Comparison of ENCODE assay signal across 9 cellular contexts in the genomic region with DNA sequence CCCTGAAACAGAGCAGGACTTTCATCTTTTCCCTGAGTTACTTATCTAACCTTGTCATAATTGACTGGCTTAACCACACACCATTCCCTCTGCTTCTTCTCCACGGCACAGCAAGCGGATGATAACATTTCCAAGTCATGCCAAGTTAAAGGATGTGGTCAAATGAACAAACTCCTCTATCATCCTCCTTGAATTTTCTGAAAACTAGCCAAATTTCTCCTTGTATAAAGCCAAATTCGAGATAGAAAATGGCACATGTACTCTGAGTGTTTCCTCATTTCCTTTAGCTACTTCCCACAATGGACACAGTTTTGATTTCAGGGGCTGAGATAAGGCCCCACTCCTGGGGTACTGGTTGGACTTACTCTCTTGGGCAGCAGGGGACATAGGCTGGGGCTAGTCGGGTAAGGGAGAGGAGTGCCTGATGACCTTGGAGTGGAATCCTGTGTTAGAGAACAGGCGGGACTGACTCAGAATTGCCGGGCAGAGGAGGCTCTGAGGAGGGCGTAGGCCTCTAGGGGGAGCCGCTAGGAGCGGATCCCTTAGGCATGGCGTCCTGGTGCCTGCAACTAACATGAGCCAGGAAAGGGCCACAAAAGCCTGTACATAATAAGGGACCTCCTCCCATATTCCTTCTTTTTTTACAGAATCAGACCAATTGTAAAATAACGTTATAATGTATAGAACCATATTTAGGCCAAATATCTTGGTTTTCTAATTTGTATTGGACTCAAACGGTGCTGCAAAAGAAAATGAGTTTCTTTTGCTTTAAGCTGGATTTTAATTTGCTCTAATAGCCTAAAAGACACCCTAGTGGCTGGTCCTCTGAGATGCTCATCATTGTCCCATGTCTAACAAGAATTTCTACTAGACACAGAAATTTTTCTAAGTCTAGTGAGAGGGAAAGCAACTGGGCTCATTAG. TPM values are rescaled to one million over a fixed set of nuclear protein-coding genes. Genes with fewer than 3 reads are reported as not detected.
DNase-seq lines count a peak whose midpoint lies in the region; ATAC-seq, FAIRE-seq and TF ChIP-seq lines count a peak whose summit lies in the region.
"Had no signal": no experiment of that assay in that cellular context is flagged by ENCODE, and none has a peak within 500 bp of the region (broad histone marks: within the 10 kb centered on the region; RNA-seq: fewer than 3 reads in every experiment).

No MANE protein-coding gene starts in this region.

- no peak overlapping the region for H3K27ac Mint-ChIP-seq in neural progenitor cell
- H3K27ac Mint-ChIP-seq in naive thymus-derived CD4-positive, alpha-beta T cell = no peak overlapping the region

- H3K9me2 ChIP-seq in MM.1S (replicated peaks; ENCODE audit: insufficient read depth, low read length) = no peaks in the 10 kb centered on the region

- no peak for TF ChIP-seq POLR2A in H1 (IDR thresholded peaks at IDR 0.05; ENCODE audit: control extremely low read depth in 1 of 2, low read depth in 2 of 2, low read length in 2 of 2)

- intact Hi-C loops in naive thymus-derived CD4-positive, alpha-beta T cell (cut with micrococcal nuclease) = no loop called here

- H2BK20ac ChIP-seq in H1 (ENCODE audit: low read length) = no peak overlapping the region

- H3K27me3 ChIP-seq in MM.1S (replicated peaks; ENCODE audit: insufficient read depth, low read length) = no peaks in the 10 kb centered on the region
- H3K27me3 ChIP-seq in H1 (replicated peaks in 1 of 4; ENCODE audit: control insufficient read depth in 3 of 4, extremely low read depth in 1 of 4, insufficient read depth in 3 of 4, low read length in 3 of 4) = no peaks in the 10 kb centered on the region
- H3K27me3 ChIP-seq in neural progenitor cell = no peaks in the 10 kb centered on the region
- H3K27me3 ChIP-seq in naive thymus-derived CD4-positive, alpha-beta T cell (ENCODE audit: control insufficient read depth in 2 of 2, insufficient read depth in 2 of 2, low read length in 2 of 2) = no peaks in the 10 kb centered on the region

- no peak overlapping the region for H4K91ac ChIP-seq in H1 (replicated peaks; ENCODE audit: insufficient read length, low read length)

- CTCF ChIA-PET in H1 (lab: Charles Lee; ENCODE audit: partially characterized antibody) = interaction anchor here (0.6 to 2.5 kb wide), 13 partner anchors 11 to 309 kb away, joined by 3 to 9 read pairs (median 4); no protein-coding TSS in a partner anchor
- CTCF ChIA-PET in naive thymus-derived CD4-positive, alpha-beta T cell (lab: Charles Lee) = no interaction called here

- H3K4ac ChIP-seq in H1 (replicated peaks; ENCODE audit: insufficient read length, low read depth, low read length) = no peak overlapping the region

- H3K36me3 Mint-ChIP-seq in neural progenitor cell = peaks cover 2% of the 10 kb centered on the region
- H3K36me3 Mint-ChIP-seq in naive thymus-derived CD4-positive, alpha-beta T cell = peaks cover 0 to 7% (median 3%) of the 10 kb centered on the region in 5 donors

- no peak overlapping the region for H2BK15ac ChIP-seq in H1 (ENCODE audit: low read length)

- peaks cover 16% of the 10 kb centered on the region for H3K9me3 Mint-ChIP-seq in neural progenitor cell
- peaks cover 0 to 22% (median 6%) of the 10 kb centered on the region in 11 donors for H3K9me3 Mint-ChIP-seq in naive thymus-derived CD4-positive, alpha-beta T cell

- H3K4me3 ChIP-seq in MM.1S (ENCODE audit: low read length) (no peak overlapping the region), H1 (ENCODE audit: extremely low read depth in 1 of 4, insufficient read depth in 2 of 4, low read depth in 3 of 4, low read length in 4 of 4) (no peak overlapping the region), neural progenitor cell (no peak overlapping the region)
- no peak overlapping the region for H3K4me3 ChIP-seq in naive thymus-derived CD4-positive, alpha-beta T cell (ENCODE audit: low read length)

- TF ChIP-seq RAD21 in H1 (IDR thresholded peaks at IDR 0.05 in 1 of 2, conservative IDR thresholded peaks at IDR 0.05 in 1 of 2; ENCODE audit: low read depth in 2 of 2, low read length in 2 of 2) = peak; percentile 57 to 64

- TF ChIP-seq CTCF in MM.1S (IDR thresholded peaks at IDR 0.05; ENCODE audit: low read length) = peak; percentile 16
- peak; percentile 72 to 86 (median 84) for TF ChIP-seq CTCF in H1 (IDR thresholded peaks at IDR 0.05; ENCODE audit: control extremely low read depth in 1 of 3, insufficient read depth in 1 of 3, low read depth in 1 of 3, low read length in 3 of 3)
- TF ChIP-seq CTCF in neural progenitor cell (IDR thresholded peaks at IDR 0.05) = peak; percentile 71

- peak; percentile 31 for FAIRE-seq in G401.6 (lab: Jason Lieb, UNC)
- FAIRE-seq in H1 (lab: Jason Lieb, UNC) = peak; percentile 90

- H3K56ac ChIP-seq in H1 (replicated peaks; ENCODE audit: insufficient read length, low read depth, low read length) = no peak overlapping the region

- POLR2A ChIA-PET in H1 (lab: Charles Lee; ENCODE audit: partially characterized antibody) = no interaction called here
- POLR2A ChIA-PET in naive thymus-derived CD4-positive, alpha-beta T cell (lab: Charles Lee) = interaction anchor here (0.6 kb wide), 1 partner anchor 155 kb away, joined by 3 read pairs; no protein-coding TSS in a partner anchor

- H3K36me3 ChIP-seq in MM.1S (replicated peaks; ENCODE audit: insufficient read depth, low read length) (no peaks in the 10 kb centered on the region), H1 (ENCODE audit: control insufficient read depth in 2 of 4, insufficient read depth in 4 of 4, low read length in 3 of 4) (no peaks in the 10 kb centered on the region), neural progenitor cell (no peaks in the 10 kb centered on the region)
- H3K36me3 ChIP-seq in naive thymus-derived CD4-positive, alpha-beta T cell (ENCODE audit: control insufficient read depth in 2 of 3, insufficient read depth in 3 of 3, low read length in 3 of 3) = no peaks in the 10 kb centered on the region

- WGBS in H1 (ENCODE audit: extremely low coverage in 1 of 2, insufficient coverage in 1 of 2, insufficient read length in 1 of 2, insufficient replicate concordance in 2 of 2, low coverage in 1 of 2, low lambda C conversion rate in 2 of 2, missing lambda C conversion rate in 1 of 2), 2 experiments = 39% methylated on average over 12 of the region's 12 CpGs; no CpG with 5 or more reads in 1 of the 2 experiments

- H3K9me3 ChIP-seq in MM.1S (replicated peaks; ENCODE audit: insufficient read depth, low read length) (no peaks in the 10 kb centered on the region), H1 (ENCODE audit: insufficient read depth in 2 of 2, low read depth in 1 of 2, low read length in 1 of 2) (peaks cover 7 to 10% of the 10 kb centered on the region in 2 experiments), neural progenitor cell (ENCODE audit: low read depth) (no peaks in the 10 kb centered on the region)
- H3K9me3 ChIP-seq in naive thymus-derived CD4-positive, alpha-beta T cell (ENCODE audit: control insufficient read depth in 2 of 3, low read length in 3 of 3) = peaks cover 0 to 4% (median 0%) of the 10 kb centered on the region in 3 experiments

- no peak overlapping the region for H3K4me3 Mint-ChIP-seq in neural progenitor cell
- H3K4me3 Mint-ChIP-seq in naive thymus-derived CD4-positive, alpha-beta T cell = no peak overlapping the region

- no peak overlapping the region for H2BK120ac ChIP-seq in H1 (replicated peaks; ENCODE audit: low read depth, low read length)

- H3F3A ChIP-seq in MM.1S (ENCODE audit: insufficient read depth, low read length) (no peaks in the 10 kb centered on the region), neural progenitor cell (ENCODE audit: low read depth) (no peaks in the 10 kb centered on the region)

- H2BK5ac ChIP-seq in H1 (ENCODE audit: low read depth, low read length) = no peak overlapping the region

- H2BK12ac ChIP-seq in H1 (ENCODE audit: low read depth, low read length) = no peak overlapping the region

- H3K4me2 ChIP-seq in MM.1S (ENCODE audit: low read depth, low read length) = no peak overlapping the region
- H3K4me2 ChIP-seq in H1 (ENCODE audit: insufficient read depth in 1 of 2, low read depth in 2 of 2, low read length in 2 of 2) = no peak overlapping the region
- H3K4me2 ChIP-seq in neural progenitor cell = no peak overlapping the region
- H3K4me2 ChIP-seq: KMS-11 had no signal

- H3K4me1 ChIP-seq in MM.1S (ENCODE audit: low read length) (no peaks in the 10 kb centered on the region), H1 (replicated peaks in 1 of 4; ENCODE audit: control insufficient read depth in 3 of 4, insufficient read depth in 4 of 4, low read length in 3 of 4) (peaks cover 0 to 3% (median 0%) of the 10 kb centered on the region in 4 experiments; a peak in 1 of 7 replicates), neural progenitor cell (no peaks in the 10 kb centered on the region)
- H3K4me1 ChIP-seq in naive thymus-derived CD4-positive, alpha-beta T cell (ENCODE audit: control insufficient read depth in 2 of 2, insufficient read depth in 2 of 2, low read length in 2 of 2) = no peaks in the 10 kb centered on the region

- H3K18ac ChIP-seq in H1 (ENCODE audit: extremely low read depth, low read length) = no peak overlapping the region

- no peak overlapping the region for H3K14ac ChIP-seq in H1 (ENCODE audit: insufficient read length)

- H4K8ac ChIP-seq in H1 (ENCODE audit: extremely low read depth, insufficient read depth, low read length) = no peak overlapping the region

- H4K20me1 ChIP-seq in MM.1S (ENCODE audit: insufficient read depth, low read length) (no peaks in the 10 kb centered on the region), H1 (replicated peaks in 1 of 2; ENCODE audit: control insufficient read depth in 1 of 2, insufficient read depth in 2 of 2, low read length in 2 of 2) (no peaks in the 10 kb centered on the region), neural progenitor cell (ENCODE audit: low read depth) (no peaks in the 10 kb centered on the region)

- peaks cover 7% of the 10 kb centered on the region for H3K4me1 Mint-ChIP-seq in neural progenitor cell
- no peaks in the 10 kb centered on the region for H3K4me1 Mint-ChIP-seq in naive thymus-derived CD4-positive, alpha-beta T cell

- no peaks in the 10 kb centered on the region for H3K79me1 ChIP-seq in H1 (ENCODE audit: low read depth, low read length)

- no peak overlapping the region for H3K23ac ChIP-seq in H1 (ENCODE audit: insufficient read length)

- H3K23me2 ChIP-seq in H1 (ENCODE audit: low read depth, low read length) = no peaks in the 10 kb centered on the region

- ATAC-seq in HG03565 (IDR thresholded peaks at IDR 0.05; ENCODE audit: unreplicated experiment) = no peak
- no peak for ATAC-seq in naive thymus-derived CD4-positive, alpha-beta T cell

- H2AK5ac ChIP-seq in H1 (ENCODE audit: low read depth, low read length) = no peak overlapping the region

- H3K27ac ChIP-seq in MM.1S (ENCODE audit: low read length) (no peak overlapping the region), H1 (ENCODE audit: low read depth, low read length) (no peak overlapping the region), neural progenitor cell (no peak overlapping the region)
- no peak overlapping the region for H3K27ac ChIP-seq in naive thymus-derived CD4-positive, alpha-beta T cell (ENCODE audit: low read depth, low read length)
- H3K27ac ChIP-seq: KMS-11 had no signal

- H3K79me2 ChIP-seq in MM.1S (ENCODE audit: low read length) = no peaks in the 10 kb centered on the region
- no peaks in the 10 kb centered on the region for H3K79me2 ChIP-seq in H1 (ENCODE audit: control insufficient read depth in 1 of 2, insufficient read depth in 2 of 2, low read length in 2 of 2)
- no peaks in the 10 kb centered on the region for H3K79me2 ChIP-seq in neural progenitor cell (ENCODE audit: low read depth)

- DNase-seq in MM.1S (no peak), H1 (ENCODE audit: low read depth in 1 of 2, low spot score in 2 of 2) (peak; percentile 53 to 78), neural progenitor cell (ENCODE audit: low spot score) (peak; percentile 77), hippocampal formation (lab: John Stamatoyannopoulos, UW) (no peak), epidermal melanocyte (ENCODE audit: insufficient read length, low spot score) (no peak)
- no peak for DNase-seq in naive thymus-derived CD4-positive, alpha-beta T cell

- no peaks in the 10 kb centered on the region for H3K27me3 Mint-ChIP-seq in neural progenitor cell (ENCODE audit: insufficient read depth, low read depth)
- peaks cover 10 to 37% (median 28%) of the 10 kb centered on the region in 5 donors for H3K27me3 Mint-ChIP-seq in naive thymus-derived CD4-positive, alpha-beta T cell

- no peak for TF ChIP-seq EP300 in H1 (IDR thresholded peaks at IDR 0.05; ENCODE audit: borderline replicate concordance in 1 of 2, low read depth in 2 of 2, low read length in 2 of 2)

- no peak overlapping the region for H2AFZ ChIP-seq in MM.1S (ENCODE audit: low read length)
- peak overlapping the region; percentile 92 for H2AFZ ChIP-seq in H1 (ENCODE audit: low read length)
- peak overlapping the region; percentile 67 for H2AFZ ChIP-seq in neural progenitor cell (replicated peaks)

- H4K5ac ChIP-seq in H1 (ENCODE audit: insufficient read length, low read depth, low read length) = no peak overlapping the region

- H3K9ac ChIP-seq in MM.1S (ENCODE audit: low read length) = no peak overlapping the region
- no peak overlapping the region for H3K9ac ChIP-seq in H1 (replicated peaks in 1 of 4; ENCODE audit: extremely low read depth in 1 of 4, low read depth in 3 of 4, low read length in 3 of 4)
- H3K9ac ChIP-seq in neural progenitor cell = no peak overlapping the region
- H3K9ac ChIP-seq: KMS-11 had no signal

RNA-seq across cellular contexts. Expression of a gene that starts 20.4 kb away (rescaled TPM):
- 42.0 and 42.6 TPM in 2 replicates for total RNA-seq in H1 (2021; fragmentation: NEBNext Ultra II Directional; extraction: Animal tissue kit (Norgen Biotek cat#: 25700))
- 26.3 and 31.4 TPM in 2 replicates for polyA plus RNA-seq in H1 (2011; rRNA removed)
- 33.8 TPM for polyA plus RNA-seq in H1 (2011; cell fraction: cytosol; rRNA removed)
- polyA plus RNA-seq in H1 (2011; cell fraction: nucleus; rRNA removed) = 86.9 TPM
- polyA plus RNA-seq in H1 (2012, experiment 1 of 2) = 28.7 to 34.2 TPM (median 31.4 TPM) in 4 replicates
- polyA plus RNA-seq in H1 (2012, experiment 2 of 2) = 10.3 TPM
- 34.2 TPM for polyA plus RNA-seq in H1 (2013, experiment 1 of 2)
- 35.9 TPM for polyA plus RNA-seq in H1 (2013, experiment 2 of 2)
- 41.0 and 43.9 TPM in 2 replicates for polyA minus RNA-seq in H1 (2011; rRNA and poly(A)+ RNA removed)
- polyA minus RNA-seq in H1 (2011; cell fraction: cytosol; rRNA and poly(A)+ RNA removed) = 16.1 TPM
- polyA minus RNA-seq in H1 (2011; cell fraction: nucleus; rRNA and poly(A)+ RNA removed) = 56.5 TPM
- 59.4 and 74.3 TPM in 2 replicates for total RNA-seq in neural progenitor cell (ENCODE audit: low replicate concordance)
- 10 to 100 TPM in 4 of 5 experiments, 1 to 10 TPM in 1; 9.3 to 25.1 (median 22.4) TPM for total RNA-seq in naive thymus-derived CD4-positive, alpha-beta T cell
- polyA plus RNA-seq in naive thymus-derived CD4-positive, alpha-beta T cell = 1 to 10 TPM; 3.2 to 4.3 TPM

Comparison
In these comparisons a context has a peak if more than half of its experiments do, and no peak if none do; other contexts are left out.
1. DNase-seq: peak in H1 (2 of 2) and neural progenitor cell (single experiment); none in MM.1S (single experiment), hippocampal formation (0 of 2), epidermal melanocyte (single experiment) and naive thymus-derived CD4-positive, alpha-beta T cell (0 of 9).
2. CTCF ChIP-seq: peak in every context shown above with its lines; median percentile 84 in H1; 71 in neural progenitor cell; 16 in MM.1S.